In genomic region chr12:117236456-117237001, GRCh38 we compare ENCODE assay signal across 8 cellular contexts. TPM values are rescaled to one million over a fixed set of nuclear protein-coding genes. Genes with fewer than 3 reads are reported as not detected.
A peak's percentile ranks its signal among the peaks of the same experiment; 100 is the strongest.
DNase-seq lines count a peak whose midpoint lies in the region; ATAC-seq and TF ChIP-seq lines count a peak whose summit lies in the region.

No MANE protein-coding gene starts in this region.

- ATAC-seq in HG03354 (IDR thresholded peaks at IDR 0.05; ENCODE audit: poor library complexity, severe bottlenecking, unreplicated experiment) (peak; percentile 62), HG02884 (IDR thresholded peaks at IDR 0.05; ENCODE audit: unreplicated experiment) (no peak)

- no peak for TF ChIP-seq POLR2A in erythroblast (IDR thresholded peaks at IDR 0.05; ENCODE audit: low read length)

- DNase-seq in CD1c-positive myeloid dendritic cell (ENCODE audit: extremely low spot score) (peak; percentile 67), NCI-H82 (lab: John Stamatoyannopoulos, UW) (peak; percentile 88), erythroblast (lab: John Stamatoyannopoulos, UW) (peak; percentile 64 to 80), myocyte (ENCODE audit: low read depth) (peak; percentile 59)
- DNase-seq in activated CD8-positive, alpha-beta memory T cell treated with anti-CD3 and anti-CD28 coated beads for 48 hours (ENCODE audit: low read depth in 2 of 3, low spot score in 2 of 3), result peak; percentile 19 to 96 (median 78)
- peak; percentile 99 for DNase-seq in stimulated activated CD8-positive, alpha-beta memory T cell treated with anti-CD3 and anti-CD28 coated beads, Interleukin-4, amount 100 ng/mL, for 48 hours

RNA-seq across cellular contexts. Expression of gene FBXO21, which starts 46.3 kb away (rescaled TPM):
- total RNA-seq in myocyte, result 38.4 and 67.4 TPM in 2 replicates
- 14.9 TPM for polyA plus RNA-seq in myocyte (2012)
